1 cellular context compared by ENCODE assay signal in genomic region chr1:229271448-229272120, GRCh38.
TF ChIP-seq lines count a peak whose summit lies in the region.

No MANE protein-coding gene starts in this region.

TF ChIP-seq in GM12878, 131 proteins besides CTCF, POLR2A, EP300 and RAD21 (continued from another document):
- TF ChIP-seq ZBTB11 (CRISPR knock-in tag; IDR thresholded peaks at IDR 0.05) (no peak), DPF2 (IDR thresholded peaks at IDR 0.05) (no peak), SPI1 (IDR thresholded peaks at IDR 0.05; ENCODE audit: borderline replicate concordance, insufficient read depth, low read depth, low read length) (no peak), FOXK2 (IDR thresholded peaks at IDR 0.05) (no peak)
